In genomic region chr5:53476019-53476418, GRCh38 we compare ENCODE assay signal across 24 cellular contexts. TPM values are rescaled to one million over a fixed set of nuclear protein-coding genes. Genes with fewer than 3 reads are reported as not detected.
A peak's percentile ranks its signal among the peaks of the same experiment; 100 is the strongest.
DNase-seq lines count a peak whose midpoint lies in the region; ATAC-seq, FAIRE-seq and TF ChIP-seq lines count a peak whose summit lies in the region.
"Had no signal": no experiment of that assay in that cellular context is flagged by ENCODE, and none has a peak within 500 bp of the region (broad histone marks: within the 10 kb centered on the region; RNA-seq: fewer than 3 reads in every experiment).

No MANE protein-coding gene starts in this region.

- DNase-seq in HepG2 (ENCODE audit: low spot score) (no peak), right lobe of liver (no peak), mammary epithelial cell (no peak), immature natural killer cell (no peak), D341Med (ENCODE audit: low spot score) (no peak)
- DNase-seq: 8988T; ACHN; BE2C; C1 segment of cervical spinal cord; CD4-positive, alpha-beta memory T cell; CD4-positive, CD25-positive, alpha-beta regulatory T cell; CD8-positive, alpha-beta memory T cell; COR-L47; DMS79 treated with DMSO at 0.1 percent for 48 hours; GF-D8 had no signal

- peaks cover 5% of the 10 kb centered on the region for H3K79me2 ChIP-seq in HepG2 (ENCODE audit: insufficient read depth, low read length)
- H3K79me2 ChIP-seq in mammary epithelial cell (ENCODE audit: insufficient read depth, low read length), result peaks cover 8% of the 10 kb centered on the region

- peaks cover 0 to 6% (median 0%) of the 10 kb centered on the region in 6 donors for H3K9me3 Mint-ChIP-seq in immature natural killer cell
- H3K9me3 Mint-ChIP-seq: CD4-positive, alpha-beta memory T cell; CD8-positive, alpha-beta memory T cell had no signal

- dilution Hi-C loops in mammary epithelial cell (cut with HindIII; ENCODE audit: low sequenced_read_pairs), result no loop called here

- H3K9ac ChIP-seq in HepG2 (ENCODE audit: insufficient read depth, low read depth, low read length) (0 out of 2 replicates have a peak overlapping the region, but pooled peaks have one; percentile 37), mammary epithelial cell (ENCODE audit: insufficient read depth, low read length) (no peak overlapping the region)
- H3K9ac ChIP-seq: BLaER1 had no signal

- 0 out of 2 replicates have a peak overlapping the region, but pooled peaks have one; percentile 10 for H3K4me2 ChIP-seq in HepG2 (ENCODE audit: low read depth, low read length)
- H3K4me2 ChIP-seq in mammary epithelial cell (ENCODE audit: insufficient read depth, low read depth, low read length), result no peak overlapping the region
- H3K4me2 ChIP-seq: BLaER1 had no signal

- CTCF ChIA-PET in HepG2 (lab: Yijun Ruan, JAX; ENCODE audit: low intra/inter-chr PET ratio, low total read pairs) (no interaction called here), mammary epithelial cell (lab: Charles Lee; ENCODE audit: low non-redundant PET) (no interaction called here)

- TF ChIP-seq CTCF in VCaP (conservative IDR thresholded peaks at IDR 0.05), result no peak
- no peak for TF ChIP-seq CTCF in HepG2 (CRISPR knock-in tag; IDR thresholded peaks at IDR 0.05)
- TF ChIP-seq CTCF in right lobe of liver (IDR thresholded peaks at IDR 0.05), result no peak
- no peak for TF ChIP-seq CTCF in mammary epithelial cell (conservative IDR thresholded peaks at IDR 0.05 in 1 of 2, IDR thresholded peaks at IDR 0.05 in 1 of 2; ENCODE audit: extremely low read depth in 1 of 2, insufficient read depth in 1 of 2, low read depth in 1 of 2, low read length in 2 of 2)

- H3K4me3 Mint-ChIP-seq in immature natural killer cell, result no peak overlapping the region
- H3K4me3 Mint-ChIP-seq: CD4-positive, alpha-beta memory T cell; CD4-positive, CD25-positive, alpha-beta regulatory T cell had no signal

- H3K9me3 ChIP-seq in HepG2 (ENCODE audit: low read length), result no peaks in the 10 kb centered on the region
- H3K9me3 ChIP-seq in right lobe of liver, result no peaks in the 10 kb centered on the region
- H3K9me3 ChIP-seq in mammary epithelial cell (replicated peaks; ENCODE audit: insufficient read depth, low read length), result no peaks in the 10 kb centered on the region
- H3K9me3 ChIP-seq: BE2C, BLaER1 had no signal

- H3K4me3 ChIP-seq in HepG2 (replicated peaks in 1 of 3; ENCODE audit: insufficient read depth in 1 of 3, low read depth in 2 of 3, low read length in 3 of 3) (no peak overlapping the region; a peak in 1 of 6 replicates), right lobe of liver (no peak overlapping the region), mammary epithelial cell (replicated peaks in 1 of 3; ENCODE audit: insufficient read depth in 1 of 3, low read depth in 2 of 3, low read length in 3 of 3) (no peak overlapping the region)
- H3K4me3 ChIP-seq: BLaER1 had no signal

- TF ChIP-seq POLR2A in HepG2 (IDR thresholded peaks at IDR 0.05; ENCODE audit: insufficient read depth in 1 of 2, low read depth in 2 of 2, low read length in 2 of 2) (no peak), right lobe of liver (IDR thresholded peaks at IDR 0.05) (no peak)

- no peak for FAIRE-seq in HepG2 (lab: Jason Lieb, UNC)
- FAIRE-seq: A204.1, D721Med, G401.6, GM12891, GM19239 had no signal

- H3K36me3 Mint-ChIP-seq in immature natural killer cell, result peaks cover 0 to 4% (median 0%) of the 10 kb centered on the region in 3 donors
- H3K36me3 Mint-ChIP-seq: CD4-positive, CD25-positive, alpha-beta regulatory T cell had no signal

- H3K27ac ChIP-seq in VCaP (peak overlapping the region; percentile 84), HepG2 (ENCODE audit: extremely low read length, insufficient read depth, low read length) (peak overlapping the region; percentile 98), right lobe of liver (peak overlapping the region in 2 of 3 donors; percentile 95 to 98), mammary epithelial cell (ENCODE audit: insufficient read depth, low read depth, low read length) (no peak overlapping the region)
- H3K27ac ChIP-seq: BLaER1 had no signal

- intact Hi-C loops in HepG2 (cut with micrococcal nuclease; ENCODE audit: unreplicated experiment), result loop anchor here (5.0 kb wide), 3 partner anchors 86 to 586 kb away; partner anchors contain the start of gene NDUFS4
- intact Hi-C loops in right lobe of liver (cut with DNase I), result no loop called here
- intact Hi-C loops in mammary epithelial cell (cut with micrococcal nuclease), result no loop called here

- H3K4me1 ChIP-seq in HepG2 (ENCODE audit: insufficient read depth, low read length) (peaks cover 57% of the 10 kb centered on the region), right lobe of liver (peaks cover 0 to 52% (median 17%) of the 10 kb centered on the region in 4 donors), mammary epithelial cell (ENCODE audit: insufficient read depth, low read length) (peaks cover 9% of the 10 kb centered on the region)
- H3K4me1 ChIP-seq: BE2C had no signal

- H4K20me1 ChIP-seq in HepG2 (ENCODE audit: insufficient read depth, low read length) (no peaks in the 10 kb centered on the region), mammary epithelial cell (ENCODE audit: insufficient read depth, low read length) (no peaks in the 10 kb centered on the region)

- in situ Hi-C loops in HepG2 (cut with HindIII; ENCODE audit: extremely low pct_ligation_motif_present, low pct_unique_long_range_greater_than_20kb) (no loop called here), mammary epithelial cell (cut with MboI; ENCODE audit: low sequenced_read_pairs in 2 of 2) (no loop called here)

- no peak overlapping the region for H3K27ac Mint-ChIP-seq in immature natural killer cell
- H3K27ac Mint-ChIP-seq: CD14-positive monocyte; CD4-positive, alpha-beta memory T cell; CD8-positive, alpha-beta memory T cell had no signal

- ATAC-seq in HepG2, result no peak
- ATAC-seq in right lobe of liver, result no peak

- BruUV-seq in HepG2 (replicated peaks; lab: Mats Ljungman, UMichigan) (no TSS peak), mammary epithelial cell (replicated peaks; lab: Mats Ljungman, UMichigan) (no TSS peak)

- peaks cover 5 to 16% (median 8%) of the 10 kb centered on the region in 3 donors for H3K27me3 Mint-ChIP-seq in immature natural killer cell (ENCODE audit: low read depth in 3 of 3)

- TF ChIP-seq EP300 in HepG2 (IDR thresholded peaks at IDR 0.05; ENCODE audit: low read depth in 2 of 2, low read length in 2 of 2), result peak in 1 of 2 experiments; percentile 55; a peak in 2 of 4 replicates
- no peak for TF ChIP-seq EP300 in HepG2 (CRISPR knock-in tag; IDR thresholded peaks at IDR 0.05; ENCODE audit: borderline replicate concordance)

- TF ChIP-seq RAD21 in HepG2 (CRISPR knock-in tag; IDR thresholded peaks at IDR 0.05), result no peak

- H3K36me3 ChIP-seq in HepG2 (replicated peaks in 1 of 2; ENCODE audit: control insufficient read depth in 1 of 2, insufficient read depth in 2 of 2, low read length in 2 of 2), result no peaks in the 10 kb centered on the region
- H3K36me3 ChIP-seq in right lobe of liver, result no peaks in the 10 kb centered on the region
- no peaks in the 10 kb centered on the region for H3K36me3 ChIP-seq in mammary epithelial cell (ENCODE audit: insufficient read depth, low read length)
- H3K36me3 ChIP-seq: BE2C, BLaER1 had no signal

- H2AFZ ChIP-seq in HepG2 (ENCODE audit: low read length) (no peak overlapping the region), mammary epithelial cell (ENCODE audit: low read depth, low read length) (no peak overlapping the region)

- H3K27me3 ChIP-seq in HepG2 (ENCODE audit: control insufficient read depth in 1 of 2, insufficient read depth in 2 of 2, low read length in 2 of 2) (peaks cover 0 to 4% of the 10 kb centered on the region in 2 experiments; a peak in 1 of 5 replicates), right lobe of liver (no peaks in the 10 kb centered on the region), mammary epithelial cell (ENCODE audit: insufficient read depth, low read length) (no peaks in the 10 kb centered on the region)

- WGBS in HepG2 (ENCODE audit: low lambda C conversion rate), result 35% methylated on average over 3 of the region's 3 CpGs
- WGBS in right lobe of liver (ENCODE audit: insufficient coverage, low coverage, low lambda C conversion rate, missing lambda C conversion rate), result 14% methylated on average over 3 of the region's 3 CpGs
- whole genome bisulfite sequencing in mammary epithelial cell (ENCODE audit: low coverage, missing lambda C conversion rate), result 87% methylated on average over 3 of the region's 3 CpGs

- peaks cover 17 to 22% of the 10 kb centered on the region in 2 donors for H3K4me1 Mint-ChIP-seq in immature natural killer cell

- POLR2A ChIA-PET in HepG2 (lab: Yijun Ruan, JAX), result interaction anchor here (1.1 to 4.4 kb wide), 7 partner anchors 11 to 46 kb away, joined by 3 to 45 read pairs (median 4); no protein-coding TSS in a partner anchor

RNA-seq across cellular contexts. Expression of gene FST, which starts 4.4 kb away (rescaled TPM):
- 21.2 and 38.6 TPM in 2 replicates for total RNA-seq in HepG2 (2016; rRNA removed; fragmentation: Illumina TruSeq; extraction: Trizol)
- 18.7 and 19.2 TPM in 2 replicates for total RNA-seq in HepG2 (2016; cell fraction: cytosol; rRNA removed; fragmentation: Illumina TruSeq; extraction: Trizol; ENCODE audit: low read depth)
- 18.4 and 42.7 TPM in 2 replicates for total RNA-seq in HepG2 (2016; cell fraction: insoluble cytoplasmic fraction; rRNA removed; fragmentation: Illumina TruSeq; extraction: Trizol)
- total RNA-seq in HepG2 (2016; cell fraction: membrane; rRNA removed; fragmentation: Illumina TruSeq; extraction: Trizol), result 25.9 and 27.5 TPM in 2 replicates
- 50.2 and 51.1 TPM in 2 replicates for total RNA-seq in HepG2 (2016; cell fraction: nucleus; rRNA removed; fragmentation: Illumina TruSeq; extraction: Trizol)
- polyA plus RNA-seq in HepG2 (2011; rRNA removed), result 136 and 141 TPM in 2 replicates
- 76.2 and 118 TPM in 2 replicates for polyA plus RNA-seq in HepG2 (2011; cell fraction: cytosol; rRNA removed)
- 165 and 188 TPM in 2 replicates for polyA plus RNA-seq in HepG2 (2011; cell fraction: nucleus; rRNA removed)
- polyA plus RNA-seq in HepG2 (2012), result 255 and 298 TPM in 2 replicates
- polyA plus RNA-seq in HepG2 (2016; cell fraction: cytosol; fragmentation: Illumina TruSeq; extraction: Trizol; ENCODE audit: low read depth), result 25.3 and 25.6 TPM in 2 replicates
- 21.2 and 23.0 TPM in 2 replicates for polyA plus RNA-seq in HepG2 (2016; cell fraction: insoluble cytoplasmic fraction; fragmentation: Illumina TruSeq; extraction: Trizol; ENCODE audit: low read depth)
- 20.2 and 27.0 TPM in 2 replicates for polyA plus RNA-seq in HepG2 (2016; cell fraction: membrane; fragmentation: Illumina TruSeq; extraction: Trizol; ENCODE audit: low read depth)
- 94.2 and 108 TPM in 2 replicates for polyA plus RNA-seq in HepG2 (2016; cell fraction: nucleus; fragmentation: Illumina TruSeq; extraction: Trizol; ENCODE audit: insufficient read depth, low read depth)
- polyA minus RNA-seq in HepG2 (2011; rRNA and poly(A)+ RNA removed; ENCODE audit: low replicate concordance), result 0.61 and 57.6 TPM in 2 replicates
- polyA minus RNA-seq in HepG2 (2011; cell fraction: cytosol; rRNA and poly(A)+ RNA removed), result 48.9 and 60.8 TPM in 2 replicates
- polyA minus RNA-seq in HepG2 (2011; cell fraction: nucleus; rRNA and poly(A)+ RNA removed), result 70.6 and 93.7 TPM in 2 replicates
- total RNA-seq in right lobe of liver, result 10 to 100 TPM; 13.1 to 28.2 (median 15.3) TPM
- total RNA-seq in mammary epithelial cell, result 100 to 1,000 TPM; 185 to 488 TPM
- polyA plus RNA-seq in mammary epithelial cell, result 324 TPM
- polyA minus RNA-seq in mammary epithelial cell, result 312 TPM
- polyA plus RNA-seq in immature natural killer cell, result not detected
- total RNA-seq: A673; CD4-positive, CD25-positive, alpha-beta regulatory T cell had no signal
- polyA plus RNA-seq: CD14-positive monocyte; CD8-positive, alpha-beta memory T cell had no signal
